In genomic region chr11:72959998-72960731, GRCh38 we compare ENCODE assay signal across 15 cellular contexts.
DNase-seq lines count a peak whose midpoint lies in the region; ATAC-seq and TF ChIP-seq lines count a peak whose summit lies in the region.
"Had no signal": no experiment of that assay in that cellular context is flagged by ENCODE, and none has a peak within 500 bp of the region (broad histone marks: within the 10 kb centered on the region; RNA-seq: fewer than 3 reads in every experiment).

No MANE protein-coding gene starts in this region.

- no peak for TF ChIP-seq EP300 in transverse colon (IDR thresholded peaks at IDR 0.05; ENCODE audit: low read depth)

- H3K4me3 Mint-ChIP-seq in IgD-negative memory B cell, result peak overlapping the region in 1 of 4 donors; percentile 20
- no peak overlapping the region for H3K4me3 Mint-ChIP-seq in activated naive CD8-positive, alpha-beta T cell treated with anti-CD3 and anti-CD28 coated beads for 36 hours
- H3K4me3 Mint-ChIP-seq: CD14-positive monocyte had no signal

- H3K9me3 ChIP-seq in heart right ventricle (no peaks in the 10 kb centered on the region), psoas muscle (no peaks in the 10 kb centered on the region), transverse colon (no peaks in the 10 kb centered on the region)

- DNase-seq in activated naive CD8-positive, alpha-beta T cell treated with anti-CD3 and anti-CD28 coated beads for 36 hours, result no peak
- DNase-seq in heart right ventricle (no peak), psoas muscle (peak in 1 of 2 donors; percentile 53), transverse colon (no peak), NCI-H2107 treated with DMSO at 0.1 percent for 48 hours (lab: John Stamatoyannopoulos, UW; ENCODE audit: unreplicated experiment) (no peak)
- no peak for DNase-seq in activated CD4-positive, CD25-positive, alpha-beta regulatory T cell (lab: John Stamatoyannopoulos, UW)
- DNase-seq: ACHN, DMS79 treated with DMSO at 0.1 percent for 48 hours, KBM-7, NCI-H1105 treated with DMSO at 0.1 percent for 48 hours, NCI-H1694, NCI-H510A treated with DMSO at 0.1 percent for 48 hours, NCI-H82 had no signal

- 88 to 95% methylated on average over 3 of the region's 3 CpGs for WGBS in heart right ventricle, 2 donors
- 33 to 52% (median 42%) methylated on average over 3 of the region's 3 CpGs for WGBS in psoas muscle, 3 donors
- 95% methylated on average over 3 of the region's 3 CpGs; no CpG with 5 or more reads in 1 of the 2 donors for WGBS in transverse colon (ENCODE audit: low coverage in 1 of 2), 2 donors

- peaks cover 0 to 2% (median 0%) of the 10 kb centered on the region in 3 donors for H3K9me3 Mint-ChIP-seq in IgD-negative memory B cell
- peaks cover 2% of the 10 kb centered on the region for H3K9me3 Mint-ChIP-seq in activated naive CD8-positive, alpha-beta T cell treated with anti-CD3 and anti-CD28 coated beads for 36 hours

- peaks cover 15 to 31% (median 24%) of the 10 kb centered on the region in 3 donors for H3K4me1 Mint-ChIP-seq in IgD-negative memory B cell
- H3K4me1 Mint-ChIP-seq in activated naive CD8-positive, alpha-beta T cell treated with anti-CD3 and anti-CD28 coated beads for 36 hours, result peaks cover 11% of the 10 kb centered on the region

- peaks cover 18% of the 10 kb centered on the region for H3K36me3 Mint-ChIP-seq in IgD-negative memory B cell
- H3K36me3 Mint-ChIP-seq in activated naive CD8-positive, alpha-beta T cell treated with anti-CD3 and anti-CD28 coated beads for 36 hours, result peaks cover 23% of the 10 kb centered on the region

- H3K4me1 ChIP-seq in heart right ventricle (peaks cover 0 to 19% (median 11%) of the 10 kb centered on the region in 9 donors), psoas muscle (peaks cover 10% of the 10 kb centered on the region), transverse colon (no peaks in the 10 kb centered on the region)

- H3K4me3 ChIP-seq in heart right ventricle (no peak overlapping the region), psoas muscle (no peak overlapping the region), transverse colon (no peak overlapping the region)

- H3K27ac ChIP-seq in heart right ventricle, result peak overlapping the region in 1 of 10 donors; percentile 17
- H3K27ac ChIP-seq in psoas muscle, result peak overlapping the region; percentile 47
- no peak overlapping the region for H3K27ac ChIP-seq in transverse colon

- peak overlapping the region in 2 of 3 donors; percentile 26 to 73 for H3K27ac Mint-ChIP-seq in IgD-negative memory B cell
- peak overlapping the region; percentile 22 for H3K27ac Mint-ChIP-seq in activated naive CD8-positive, alpha-beta T cell treated with anti-CD3 and anti-CD28 coated beads for 36 hours

- in situ Hi-C loops in transverse colon (cut with MboI; ENCODE audit: low pct_ligation_motif_present in 1 of 4, low pct_unique_long_range_greater_than_20kb in 1 of 4, low sequenced_read_pairs in 3 of 4), result no loop called here

- H3K27me3 ChIP-seq in heart right ventricle (no peaks in the 10 kb centered on the region), psoas muscle (ENCODE audit: insufficient read depth in 3 of 3, low read length in 2 of 3) (no peaks in the 10 kb centered on the region), transverse colon (no peaks in the 10 kb centered on the region)

- TF ChIP-seq POLR2A in transverse colon (IDR thresholded peaks at IDR 0.05), result no peak

- TF ChIP-seq CTCF in heart right ventricle (IDR thresholded peaks at IDR 0.05), result no peak
- no peak for TF ChIP-seq CTCF in psoas muscle (IDR thresholded peaks at IDR 0.05)
- TF ChIP-seq CTCF in transverse colon (IDR thresholded peaks at IDR 0.05), result no peak

- peak in 6 of 8 donors; percentile 30 to 78 (median 46) for ATAC-seq in heart right ventricle
- ATAC-seq in psoas muscle, result peak; percentile 86 to 98 (median 94)

- H3K27me3 Mint-ChIP-seq in IgD-negative memory B cell, result no peaks in the 10 kb centered on the region
- H3K27me3 Mint-ChIP-seq in activated naive CD8-positive, alpha-beta T cell treated with anti-CD3 and anti-CD28 coated beads for 36 hours, result no peaks in the 10 kb centered on the region

- intact Hi-C loops in heart right ventricle (cut with DNase I) (no loop called here), psoas muscle (cut with DNase I) (no loop called here), transverse colon (cut with DNase I; ENCODE audit: low total_unique reads) (no loop called here)

- H3K36me3 ChIP-seq in heart right ventricle, result peaks cover 0 to 24% (median 2%) of the 10 kb centered on the region in 9 donors
- no peaks in the 10 kb centered on the region for H3K36me3 ChIP-seq in psoas muscle (ENCODE audit: insufficient read depth in 1 of 2, low read depth in 1 of 2)
- no peaks in the 10 kb centered on the region for H3K36me3 ChIP-seq in transverse colon
